In genomic region chr5:134647750-134648424, GRCh38 we compare ENCODE assay signal across 8 cellular contexts. TPM values are rescaled to one million over a fixed set of nuclear protein-coding genes. Genes with fewer than 3 reads are reported as not detected.
DNase-seq lines count a peak whose midpoint lies in the region; ATAC-seq and TF ChIP-seq lines count a peak whose summit lies in the region.

No MANE protein-coding gene starts in this region.

- no peaks in the 10 kb centered on the region for H3K27me3 ChIP-seq in neutrophil

- H3K27ac ChIP-seq in neutrophil: peak overlapping the region; percentile 93

- ATAC-seq in GM21786 (IDR thresholded peaks at IDR 0.05; ENCODE audit: unreplicated experiment): peak; percentile 31

- H3K9me3 ChIP-seq in neutrophil: no peaks in the 10 kb centered on the region

- TF ChIP-seq CTCF in GM12875 (IDR thresholded peaks at IDR 0.05; ENCODE audit: borderline replicate concordance, insufficient read depth, low read depth, low read length) (no peak), LNCaP clone FGC (IDR thresholded peaks at IDR 0.05; ENCODE audit: control insufficient read depth, extremely low read depth, insufficient read depth) (no peak), fibroblast of villous mesenchyme (IDR thresholded peaks at IDR 0.05; ENCODE audit: insufficient read depth, low read depth, low read length) (no peak), neutrophil (IDR thresholded peaks at IDR 0.05) (no peak)

- H3K4me1 ChIP-seq in neutrophil (ENCODE audit: control insufficient read depth in 1 of 2, insufficient read depth in 1 of 2, low read depth in 1 of 2, low read length in 1 of 2): peaks cover 24% of the 10 kb centered on the region in 2 experiments

- DNase-seq in LNCaP clone FGC (ENCODE audit: low read depth) (no peak), fibroblast of villous mesenchyme (ENCODE audit: low read depth) (peak; percentile 93), NCI-H446 treated with DMSO at 0.1 percent for 48 hours (lab: John Stamatoyannopoulos, UW) (no peak), NCI-H2227 (lab: John Stamatoyannopoulos, UW; ENCODE audit: unreplicated experiment) (no peak)
- DNase-seq in activated CD8-positive, alpha-beta memory T cell treated with anti-CD3 and anti-CD28 coated beads, Interleukin-2, amount 50 U/mL, for 4 hours: peak; percentile 35

- H3K36me3 ChIP-seq in neutrophil: no peaks in the 10 kb centered on the region

- peak overlapping the region; percentile 98 for H3K4me3 ChIP-seq in GM12875 (ENCODE audit: low read depth, low read length)
- peak overlapping the region; percentile 98 for H3K4me3 ChIP-seq in LNCaP clone FGC (ENCODE audit: low read depth, low read length)
- H3K4me3 ChIP-seq in fibroblast of villous mesenchyme (ENCODE audit: low read depth, low read length): peak overlapping the region; percentile 100
- H3K4me3 ChIP-seq in neutrophil (ENCODE audit: low read depth in 1 of 2, low read length in 1 of 2): peak overlapping the region; percentile 84 to 91

RNA-seq across cellular contexts. Expression of gene SEC24A, which starts 0.7 kb away (rescaled TPM):
- total RNA-seq in fibroblast of villous mesenchyme: 33.5 and 47.9 TPM in 2 replicates

RNA-seq across cellular contexts. Expression of gene SAR1B, which starts 15.3 kb away (rescaled TPM):
- total RNA-seq in fibroblast of villous mesenchyme: 40.6 and 51.0 TPM in 2 replicates

Comparison
In these comparisons a context has a peak if more than half of its experiments do, and no peak if none do; other contexts are left out.
1. DNase-seq: peak in activated CD8-positive, alpha-beta memory T cell treated with anti-CD3 and anti-CD28 coated beads, Interleukin-2, amount 50 U/mL, for 4 hours (single experiment) and fibroblast of villous mesenchyme (single experiment); none in LNCaP clone FGC (single experiment), NCI-H446 treated with DMSO at 0.1 percent for 48 hours (single experiment) and NCI-H2227 (single experiment).
2. Peak in every context shown above with its lines, with median percentiles within 50 percentile points of each other: H3K4me3 ChIP-seq.